Comparison of ENCODE assay signal across 8 cellular contexts in the genomic region with DNA sequence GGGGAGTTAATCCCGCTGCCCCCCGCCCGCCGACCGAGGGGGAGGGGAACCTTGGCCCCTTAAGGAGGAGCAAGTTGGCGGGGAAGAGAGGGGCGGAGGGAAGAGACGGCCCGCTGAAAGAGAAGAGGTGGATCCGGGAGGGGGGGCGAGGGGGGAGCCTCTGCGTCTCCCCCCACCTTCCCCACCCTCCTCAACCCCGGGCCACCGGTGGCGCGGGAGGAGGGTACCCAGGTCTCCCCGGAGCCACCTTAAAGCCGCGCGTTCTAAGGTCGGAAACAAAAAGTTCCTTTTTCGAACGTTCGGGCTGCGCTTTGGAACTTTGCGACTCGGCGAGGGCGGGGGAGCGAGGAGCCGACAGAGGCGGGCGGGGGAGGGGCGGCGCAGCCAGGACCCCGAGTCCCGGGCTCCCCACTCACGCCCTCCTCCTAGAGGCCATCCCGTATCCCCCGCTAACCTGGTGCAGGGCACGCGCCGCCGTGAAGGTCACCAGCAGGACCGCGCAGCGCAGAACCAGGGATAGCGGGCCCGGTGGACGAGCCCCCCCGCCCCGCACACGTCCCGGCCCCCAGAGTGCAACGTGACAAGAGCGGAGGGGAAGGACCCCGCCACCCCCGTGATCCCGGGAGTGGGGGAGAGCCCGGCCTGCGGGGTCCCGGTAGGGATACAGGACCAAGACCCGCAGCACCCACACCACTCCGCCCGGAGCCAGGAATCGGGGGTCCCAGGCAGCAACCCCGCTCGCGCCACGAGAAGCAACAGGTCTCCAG. TPM values are rescaled to one million over a fixed set of nuclear protein-coding genes. Genes with fewer than 3 reads are reported as not detected.
DNase-seq lines count a peak whose midpoint lies in the region; ATAC-seq and TF ChIP-seq lines count a peak whose summit lies in the region.

No MANE protein-coding gene starts in this region.

- H3K4me3 ChIP-seq in AG10803 (ENCODE audit: low read length) (peak overlapping the region; percentile 91), NB4 (ENCODE audit: low read depth, low read length) (peak overlapping the region; percentile 67), coronary artery (peak overlapping the region; percentile 97), liver (ENCODE audit: low read depth in 1 of 3, low read length in 3 of 3) (peak overlapping the region; percentile 64 to 99 (median 66))

- no peak for TF ChIP-seq CTCF in AG10803 (conservative IDR thresholded peaks at IDR 0.05; ENCODE audit: low read length)
- TF ChIP-seq CTCF in NB4 (IDR thresholded peaks at IDR 0.05; ENCODE audit: low read depth, low read length): no peak
- TF ChIP-seq CTCF in coronary artery (IDR thresholded peaks at IDR 0.05): no peak
- TF ChIP-seq CTCF in liver (IDR thresholded peaks at IDR 0.05; ENCODE audit: low read depth, low read length, missing input control): no peak

- no peak for TF ChIP-seq POLR2A in NB4 (IDR thresholded peaks at IDR 0.05; ENCODE audit: extremely low read depth, insufficient read length)

- WGBS in liver: under 1% methylated on average over 70 of the region's 70 CpGs

- H3K9ac ChIP-seq in liver (ENCODE audit: low read depth in 1 of 2, low read length in 2 of 2): peak overlapping the region; percentile 93 to 96

- peak; percentile 37 for ATAC-seq in GM19324 (IDR thresholded peaks at IDR 0.05; ENCODE audit: low FRiP score, unreplicated experiment)

- H3K27ac ChIP-seq in coronary artery: peak overlapping the region; percentile 99
- H3K27ac ChIP-seq in liver (ENCODE audit: low read depth in 1 of 2, low read length in 2 of 2): peak overlapping the region; percentile 99 to 100

- no peaks in the 10 kb centered on the region for H3K27me3 ChIP-seq in liver (ENCODE audit: control insufficient read depth in 4 of 4, insufficient read depth in 4 of 4, low read length in 3 of 4)

- peaks cover 16 to 43% (median 33%) of the 10 kb centered on the region in 4 donors for H3K4me1 ChIP-seq in liver (ENCODE audit: control insufficient read depth in 4 of 4, insufficient read depth in 4 of 4, low read length in 3 of 4)

- DNase-seq in AG10803 (ENCODE audit: low read depth): no peak
- peak; percentile 79 for DNase-seq in NB4 (ENCODE audit: low read depth)
- DNase-seq in activated CD4-positive, alpha-beta T cell treated with anti-CD3 and anti-CD28 coated beads for 48 hours: peak; percentile 84
- DNase-seq in coronary artery (ENCODE audit: low spot score): peak; percentile 89
- DNase-seq in stimulated activated CD4-positive, alpha-beta T cell treated with anti-CD3 and anti-CD28 coated beads, Interleukin-4, amount 100 ng/mL, for 4 hours: peak; percentile 79 to 80
- no peak for DNase-seq in HPDE6-E6E7 (ENCODE audit: extremely low spot score)

- H3K9me3 ChIP-seq in liver (ENCODE audit: control insufficient read depth in 4 of 4, low read length in 3 of 4): no peaks in the 10 kb centered on the region

- TF ChIP-seq RAD21 in liver (IDR thresholded peaks at IDR 0.05): no peak

- peaks cover 0 to 8% (median 3%) of the 10 kb centered on the region in 4 donors for H3K36me3 ChIP-seq in liver (ENCODE audit: control insufficient read depth in 4 of 4, insufficient read depth in 3 of 4, low read depth in 1 of 4, low read length in 3 of 4)

TF ChIP-seq in liver, 16 proteins besides CTCF, POLR2A, EP300 and RAD21:
- peak; percentile 6 to 23 for TF ChIP-seq RXRA (IDR thresholded peaks at IDR 0.05)
- no peak for TF ChIP-seq FOXA1 (IDR thresholded peaks at IDR 0.05)
- peak; percentile 8 to 49 for TF ChIP-seq HNF4A (conservative IDR thresholded peaks at IDR 0.05)
- TF ChIP-seq FOXA2 (IDR thresholded peaks at IDR 0.05): no peak
- TF ChIP-seq, protein P1, sequence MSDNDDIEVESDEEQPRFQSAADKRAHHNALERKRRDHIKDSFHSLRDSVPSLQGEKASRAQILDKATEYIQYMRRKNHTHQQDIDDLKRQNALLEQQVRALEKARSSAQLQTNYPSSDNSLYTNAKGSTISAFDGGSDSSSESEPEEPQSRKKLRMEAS (IDR thresholded peaks at IDR 0.05): no peak
- TF ChIP-seq SP1 (IDR thresholded peaks at IDR 0.05): no peak
- TF ChIP-seq, protein P2, sequence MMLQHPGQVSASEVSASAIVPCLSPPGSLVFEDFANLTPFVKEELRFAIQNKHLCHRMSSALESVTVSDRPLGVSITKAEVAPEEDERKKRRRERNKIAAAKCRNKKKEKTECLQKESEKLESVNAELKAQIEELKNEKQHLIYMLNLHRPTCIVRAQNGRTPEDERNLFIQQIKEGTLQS (IDR thresholded peaks at IDR 0.05): no peak
- TF ChIP-seq EGR1 (IDR thresholded peaks at IDR 0.05; ENCODE audit: low read depth in 2 of 2): peak in 1 of 2 donors; percentile 36

RNA-seq across cellular contexts. Expression of a gene that starts 0.7 kb away (rescaled TPM):
- 10 to 100 TPM in 1 of 2 donors, 1 to 10 TPM in 1; 8.7 to 17.1 TPM for total RNA-seq in liver
- polyA plus RNA-seq in liver: 10 to 100 TPM; 10.4 to 21.0 TPM

RNA-seq across cellular contexts. Expression of a gene that starts 11.9 kb away (rescaled TPM):
- total RNA-seq in liver: 10 to 100 TPM; 12.5 to 13.5 TPM
- 10 to 100 TPM in 1 of 2 donors, 1 to 10 TPM in 1; 5.9 to 23.1 TPM for polyA plus RNA-seq in liver

RNA-seq across cellular contexts. Expression of a gene that starts 14.8 kb away (rescaled TPM):
- 10 to 100 TPM; 14.1 to 21.3 TPM for total RNA-seq in liver
- polyA plus RNA-seq in liver: 10 to 100 TPM in 1 of 2 donors, 1 to 10 TPM in 1; 5.6 to 20.4 TPM

RNA-seq across cellular contexts. Expression of a gene that starts 34.2 kb away (rescaled TPM):
- total RNA-seq in liver: 1 to 10 TPM; 4.9 to 8.8 TPM
- polyA plus RNA-seq in liver: 1 to 10 TPM; 1.7 to 2.6 TPM

RNA-seq across cellular contexts. Expression of a gene that starts 36.8 kb away (rescaled TPM):
- total RNA-seq in liver: 10 to 100 TPM; 18.7 to 47.1 TPM
- 10 to 100 TPM in 1 of 2 donors, 1 to 10 TPM in 1; 9.6 to 14.0 TPM for polyA plus RNA-seq in liver

Comparison
In these comparisons a context has a peak if more than half of its experiments do, and no peak if none do; other contexts are left out.
1. DNase-seq: peak in NB4 (single experiment), activated CD4-positive, alpha-beta T cell treated with anti-CD3 and anti-CD28 coated beads for 48 hours (single experiment), coronary artery (single experiment) and stimulated activated CD4-positive, alpha-beta T cell treated with anti-CD3 and anti-CD28 coated beads, Interleukin-4, amount 100 ng/mL, for 4 hours (2 of 2); none in AG10803 (single experiment) and HPDE6-E6E7 (single experiment).
2. Peak in every context shown above with its lines, with median percentiles within 50 percentile points of each other: H3K4me3 ChIP-seq.